ENCODE assay signal across 1 cellular context in the genomic region with DNA sequence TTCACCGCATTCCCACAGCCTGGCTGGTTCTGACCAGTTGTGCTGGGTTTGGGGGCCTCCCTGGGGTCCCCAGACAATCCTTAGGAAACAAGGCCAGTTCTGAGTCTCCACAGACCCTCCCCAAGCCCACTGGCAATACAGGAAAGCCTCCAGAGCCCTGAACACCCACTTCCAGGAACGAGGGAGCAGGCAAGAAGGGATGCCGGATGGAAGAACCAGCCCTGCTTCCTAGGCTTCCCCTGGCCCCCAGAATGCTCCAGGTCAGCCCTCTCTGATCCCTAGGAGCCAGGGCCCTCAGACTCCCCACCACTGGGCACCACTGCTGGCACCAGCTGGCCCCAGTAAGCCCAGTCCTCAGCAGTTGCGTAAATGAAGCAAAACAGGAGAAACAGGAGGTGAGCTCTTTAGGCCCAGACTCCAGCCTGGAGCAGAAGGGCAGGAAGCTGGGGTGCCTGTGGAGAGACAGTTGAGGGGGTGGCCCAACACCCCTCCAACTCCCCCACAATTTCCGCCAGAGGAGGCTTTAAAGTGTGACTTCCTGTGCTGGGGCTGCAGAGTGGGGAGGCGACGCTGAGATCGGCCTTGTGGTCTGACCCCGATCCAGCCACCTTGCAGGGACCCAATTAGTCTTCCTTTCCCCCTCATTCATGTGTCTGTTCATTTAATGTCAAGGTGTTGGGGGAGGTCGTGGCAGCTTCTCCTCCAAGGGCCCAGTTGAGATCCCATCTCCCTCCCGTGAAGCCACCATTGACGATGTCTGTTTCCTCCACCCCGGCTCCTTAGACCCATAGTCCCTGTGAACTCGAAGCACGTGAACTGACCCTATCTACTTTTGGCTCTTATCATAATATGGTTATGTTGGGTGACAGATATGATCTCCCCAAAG.
TF ChIP-seq lines count a peak whose summit lies in the region.

No MANE protein-coding gene starts in this region.

TF ChIP-seq in HepG2, 621 proteins besides CTCF, POLR2A, EP300 and RAD21 (continued from another document and continues in another):
- TF ChIP-seq KLF16 (CRISPR knock-in tag; IDR thresholded peaks at IDR 0.05) (peak in 1 of 2 experiments; percentile 34; a peak in 1 of 4 replicates), ZNF460 (CRISPR knock-in tag; IDR thresholded peaks at IDR 0.05; ENCODE audit: borderline replicate concordance) (no peak), ZNF598 (CRISPR knock-in tag; IDR thresholded peaks at IDR 0.05; ENCODE audit: borderline replicate concordance) (peak; percentile 93; the same call in 1 of the 2 replicates), GABPA (IDR thresholded peaks at IDR 0.05; ENCODE audit: low read depth, low read length) (no peak), GABPA (CRISPR knock-in tag; IDR thresholded peaks at IDR 0.05; ENCODE audit: low read depth) (0 out of 2 replicates have a peak, but pooled peaks have one; percentile 40), ZNF614 (CRISPR knock-in tag; IDR thresholded peaks at IDR 0.05; ENCODE audit: borderline replicate concordance) (no peak), IKZF4 (CRISPR knock-in tag; IDR thresholded peaks at IDR 0.05; ENCODE audit: borderline replicate concordance, low read depth, not compliant biosample characterization) (peak; percentile 47), AGO2 (optimal IDR thresholded peaks at IDR 0.05; ENCODE audit: low read depth, low read length) (peak; percentile 87), ZNF333 (CRISPR knock-in tag; IDR thresholded peaks at IDR 0.05; ENCODE audit: borderline replicate concordance) (no peak), SCMH1 (CRISPR knock-in tag; IDR thresholded peaks at IDR 0.05; ENCODE audit: borderline replicate concordance) (no peak), ZNF570 (CRISPR knock-in tag; IDR thresholded peaks at IDR 0.05; ENCODE audit: borderline replicate concordance) (no peak), FOXA3 (CRISPR knock-in tag; IDR thresholded peaks at IDR 0.05) (0 out of 2 replicates have a peak, but pooled peaks have one; percentile 5), ZNF670 (CRISPR knock-in tag; IDR thresholded peaks at IDR 0.05; ENCODE audit: borderline replicate concordance) (0 out of 2 replicates have a peak, but pooled peaks have one; percentile 21), TSC22D2 (CRISPR knock-in tag; IDR thresholded peaks at IDR 0.05; ENCODE audit: borderline replicate concordance) (no peak), ZNF33B (CRISPR knock-in tag; IDR thresholded peaks at IDR 0.05) (peak; percentile 65; the same call in 1 of the 2 replicates), KAT8 (CRISPR knock-in tag; IDR thresholded peaks at IDR 0.05) (0 out of 2 replicates have a peak, but pooled peaks have one; percentile 14), WIZ (CRISPR knock-in tag; IDR thresholded peaks at IDR 0.05) (0 out of 2 replicates have a peak, but pooled peaks have one; percentile 70), EEA1 (CRISPR knock-in tag; IDR thresholded peaks at IDR 0.05; ENCODE audit: borderline replicate concordance) (peak; percentile 42; the same call in 1 of the 2 replicates), GLI4 (CRISPR knock-in tag; IDR thresholded peaks at IDR 0.05; ENCODE audit: borderline replicate concordance) (peak; percentile 90; the same call in 1 of the 2 replicates), ZNF577 (CRISPR knock-in tag; IDR thresholded peaks at IDR 0.05; ENCODE audit: borderline replicate concordance, low read depth) (no peak), ZFP36 (IDR thresholded peaks at IDR 0.05; ENCODE audit: borderline replicate concordance, low read depth, low read length, partially characterized antibody) (no peak), ZFP90 (CRISPR knock-in tag; IDR thresholded peaks at IDR 0.05; ENCODE audit: borderline replicate concordance) (peak; percentile 28; the same call in 1 of the 2 replicates), TAF1 (CRISPR knock-in tag; IDR thresholded peaks at IDR 0.05) (0 out of 2 replicates have a peak, but pooled peaks have one; percentile 21)
- TF ChIP-seq, protein P1, sequence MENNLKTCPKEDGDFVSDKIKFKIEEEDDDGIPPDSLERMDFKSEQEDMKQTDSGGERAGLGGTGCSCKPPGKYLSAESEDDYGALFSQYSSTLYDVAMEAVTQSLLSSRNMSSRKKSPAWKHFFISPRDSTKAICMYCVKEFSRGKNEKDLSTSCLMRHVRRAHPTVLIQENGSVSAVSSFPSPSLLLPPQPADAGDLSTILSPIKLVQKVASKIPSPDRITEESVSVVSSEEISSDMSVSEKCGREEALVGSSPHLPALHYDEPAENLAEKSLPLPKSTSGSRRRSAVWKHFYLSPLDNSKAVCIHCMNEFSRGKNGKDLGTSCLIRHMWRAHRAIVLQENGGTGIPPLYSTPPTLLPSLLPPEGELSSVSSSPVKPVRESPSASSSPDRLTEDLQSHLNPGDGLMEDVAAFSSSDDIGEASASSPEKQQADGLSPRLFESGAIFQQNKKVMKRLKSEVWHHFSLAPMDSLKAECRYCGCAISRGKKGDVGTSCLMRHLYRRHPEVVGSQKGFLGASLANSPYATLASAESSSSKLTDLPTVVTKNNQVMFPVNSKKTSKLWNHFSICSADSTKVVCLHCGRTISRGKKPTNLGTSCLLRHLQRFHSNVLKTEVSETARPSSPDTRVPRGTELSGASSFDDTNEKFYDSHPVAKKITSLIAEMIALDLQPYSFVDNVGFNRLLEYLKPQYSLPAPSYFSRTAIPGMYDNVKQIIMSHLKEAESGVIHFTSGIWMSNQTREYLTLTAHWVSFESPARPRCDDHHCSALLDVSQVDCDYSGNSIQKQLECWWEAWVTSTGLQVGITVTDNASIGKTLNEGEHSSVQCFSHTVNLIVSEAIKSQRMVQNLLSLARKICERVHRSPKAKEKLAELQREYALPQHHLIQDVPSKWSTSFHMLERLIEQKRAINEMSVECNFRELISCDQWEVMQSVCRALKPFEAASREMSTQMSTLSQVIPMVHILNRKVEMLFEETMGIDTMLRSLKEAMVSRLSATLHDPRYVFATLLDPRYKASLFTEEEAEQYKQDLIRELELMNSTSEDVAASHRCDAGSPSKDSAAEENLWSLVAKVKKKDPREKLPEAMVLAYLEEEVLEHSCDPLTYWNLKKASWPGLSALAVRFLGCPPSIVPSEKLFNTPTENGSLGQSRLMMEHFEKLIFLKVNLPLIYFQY (CRISPR knock-in tag; IDR thresholded peaks at IDR 0.05; ENCODE audit: borderline replicate concordance) = peak; percentile 9; the same call in 1 of the 2 replicates
- TF ChIP-seq, protein P2, sequence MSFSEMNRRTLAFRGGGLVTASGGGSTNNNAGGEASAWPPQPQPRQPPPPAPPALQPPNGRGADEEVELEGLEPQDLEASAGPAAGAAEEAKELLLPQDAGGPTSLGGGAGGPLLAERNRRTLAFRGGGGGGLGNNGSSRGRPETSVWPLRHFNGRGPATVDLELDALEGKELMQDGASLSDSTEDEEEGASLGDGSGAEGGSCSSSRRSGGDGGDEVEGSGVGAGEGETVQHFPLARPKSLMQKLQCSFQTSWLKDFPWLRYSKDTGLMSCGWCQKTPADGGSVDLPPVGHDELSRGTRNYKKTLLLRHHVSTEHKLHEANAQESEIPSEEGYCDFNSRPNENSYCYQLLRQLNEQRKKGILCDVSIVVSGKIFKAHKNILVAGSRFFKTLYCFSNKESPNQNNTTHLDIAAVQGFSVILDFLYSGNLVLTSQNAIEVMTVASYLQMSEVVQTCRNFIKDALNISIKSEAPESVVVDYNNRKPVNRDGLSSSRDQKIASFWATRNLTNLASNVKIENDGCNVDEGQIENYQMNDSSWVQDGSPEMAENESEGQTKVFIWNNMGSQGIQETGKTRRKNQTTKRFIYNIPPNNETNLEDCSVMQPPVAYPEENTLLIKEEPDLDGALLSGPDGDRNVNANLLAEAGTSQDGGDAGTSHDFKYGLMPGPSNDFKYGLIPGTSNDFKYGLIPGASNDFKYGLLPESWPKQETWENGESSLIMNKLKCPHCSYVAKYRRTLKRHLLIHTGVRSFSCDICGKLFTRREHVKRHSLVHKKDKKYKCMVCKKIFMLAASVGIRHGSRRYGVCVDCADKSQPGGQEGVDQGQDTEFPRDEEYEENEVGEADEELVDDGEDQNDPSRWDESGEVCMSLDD (CRISPR knock-in tag; IDR thresholded peaks at IDR 0.05; ENCODE audit: borderline replicate concordance) = 0 out of 2 replicates have a peak, but pooled peaks have one; percentile 25
- TF ChIP-seq, protein P3, sequence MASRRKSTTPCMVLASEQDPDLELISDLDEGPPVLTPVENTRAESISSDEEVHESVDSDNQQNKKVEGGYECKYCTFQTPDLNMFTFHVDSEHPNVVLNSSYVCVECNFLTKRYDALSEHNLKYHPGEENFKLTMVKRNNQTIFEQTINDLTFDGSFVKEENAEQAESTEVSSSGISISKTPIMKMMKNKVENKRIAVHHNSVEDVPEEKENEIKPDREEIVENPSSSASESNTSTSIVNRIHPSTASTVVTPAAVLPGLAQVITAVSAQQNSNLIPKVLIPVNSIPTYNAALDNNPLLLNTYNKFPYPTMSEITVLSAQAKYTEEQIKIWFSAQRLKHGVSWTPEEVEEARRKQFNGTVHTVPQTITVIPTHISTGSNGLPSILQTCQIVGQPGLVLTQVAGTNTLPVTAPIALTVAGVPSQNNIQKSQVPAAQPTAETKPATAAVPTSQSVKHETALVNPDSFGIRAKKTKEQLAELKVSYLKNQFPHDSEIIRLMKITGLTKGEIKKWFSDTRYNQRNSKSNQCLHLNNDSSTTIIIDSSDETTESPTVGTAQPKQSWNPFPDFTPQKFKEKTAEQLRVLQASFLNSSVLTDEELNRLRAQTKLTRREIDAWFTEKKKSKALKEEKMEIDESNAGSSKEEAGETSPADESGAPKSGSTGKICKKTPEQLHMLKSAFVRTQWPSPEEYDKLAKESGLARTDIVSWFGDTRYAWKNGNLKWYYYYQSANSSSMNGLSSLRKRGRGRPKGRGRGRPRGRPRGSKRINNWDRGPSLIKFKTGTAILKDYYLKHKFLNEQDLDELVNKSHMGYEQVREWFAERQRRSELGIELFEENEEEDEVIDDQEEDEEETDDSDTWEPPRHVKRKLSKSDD (CRISPR knock-in tag; IDR thresholded peaks at IDR 0.05; ENCODE audit: low read depth) = 0 out of 2 replicates have a peak, but pooled peaks have one; percentile 4
- TF ChIP-seq, protein P4, sequence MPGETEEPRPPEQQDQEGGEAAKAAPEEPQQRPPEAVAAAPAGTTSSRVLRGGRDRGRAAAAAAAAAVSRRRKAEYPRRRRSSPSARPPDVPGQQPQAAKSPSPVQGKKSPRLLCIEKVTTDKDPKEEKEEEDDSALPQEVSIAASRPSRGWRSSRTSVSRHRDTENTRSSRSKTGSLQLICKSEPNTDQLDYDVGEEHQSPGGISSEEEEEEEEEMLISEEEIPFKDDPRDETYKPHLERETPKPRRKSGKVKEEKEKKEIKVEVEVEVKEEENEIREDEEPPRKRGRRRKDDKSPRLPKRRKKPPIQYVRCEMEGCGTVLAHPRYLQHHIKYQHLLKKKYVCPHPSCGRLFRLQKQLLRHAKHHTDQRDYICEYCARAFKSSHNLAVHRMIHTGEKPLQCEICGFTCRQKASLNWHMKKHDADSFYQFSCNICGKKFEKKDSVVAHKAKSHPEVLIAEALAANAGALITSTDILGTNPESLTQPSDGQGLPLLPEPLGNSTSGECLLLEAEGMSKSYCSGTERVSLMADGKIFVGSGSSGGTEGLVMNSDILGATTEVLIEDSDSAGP (CRISPR knock-in tag; IDR thresholded peaks at IDR 0.05; ENCODE audit: borderline replicate concordance) = peak; percentile 68; the same call in 1 of the 2 replicates
- TF ChIP-seq, protein P5, sequence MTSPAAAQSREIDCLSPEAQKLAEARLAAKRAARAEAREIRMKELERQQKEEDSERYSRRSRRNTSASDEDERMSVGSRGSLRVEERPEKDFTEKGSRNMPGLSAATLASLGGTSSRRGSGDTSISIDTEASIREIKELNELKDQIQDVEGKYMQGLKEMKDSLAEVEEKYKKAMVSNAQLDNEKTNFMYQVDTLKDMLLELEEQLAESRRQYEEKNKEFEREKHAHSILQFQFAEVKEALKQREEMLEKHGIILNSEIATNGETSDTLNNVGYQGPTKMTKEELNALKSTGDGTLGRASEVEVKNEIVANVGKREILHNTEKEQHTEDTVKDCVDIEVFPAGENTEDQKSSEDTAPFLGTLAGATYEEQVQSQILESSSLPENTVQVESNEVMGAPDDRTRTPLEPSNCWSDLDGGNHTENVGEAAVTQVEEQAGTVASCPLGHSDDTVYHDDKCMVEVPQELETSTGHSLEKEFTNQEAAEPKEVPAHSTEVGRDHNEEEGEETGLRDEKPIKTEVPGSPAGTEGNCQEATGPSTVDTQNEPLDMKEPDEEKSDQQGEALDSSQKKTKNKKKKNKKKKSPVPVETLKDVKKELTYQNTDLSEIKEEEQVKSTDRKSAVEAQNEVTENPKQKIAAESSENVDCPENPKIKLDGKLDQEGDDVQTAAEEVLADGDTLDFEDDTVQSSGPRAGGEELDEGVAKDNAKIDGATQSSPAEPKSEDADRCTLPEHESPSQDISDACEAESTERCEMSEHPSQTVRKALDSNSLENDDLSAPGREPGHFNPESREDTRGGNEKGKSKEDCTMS (CRISPR knock-in tag; conservative IDR thresholded peaks at IDR 0.05) = no peak
- TF ChIP-seq, protein P6, sequence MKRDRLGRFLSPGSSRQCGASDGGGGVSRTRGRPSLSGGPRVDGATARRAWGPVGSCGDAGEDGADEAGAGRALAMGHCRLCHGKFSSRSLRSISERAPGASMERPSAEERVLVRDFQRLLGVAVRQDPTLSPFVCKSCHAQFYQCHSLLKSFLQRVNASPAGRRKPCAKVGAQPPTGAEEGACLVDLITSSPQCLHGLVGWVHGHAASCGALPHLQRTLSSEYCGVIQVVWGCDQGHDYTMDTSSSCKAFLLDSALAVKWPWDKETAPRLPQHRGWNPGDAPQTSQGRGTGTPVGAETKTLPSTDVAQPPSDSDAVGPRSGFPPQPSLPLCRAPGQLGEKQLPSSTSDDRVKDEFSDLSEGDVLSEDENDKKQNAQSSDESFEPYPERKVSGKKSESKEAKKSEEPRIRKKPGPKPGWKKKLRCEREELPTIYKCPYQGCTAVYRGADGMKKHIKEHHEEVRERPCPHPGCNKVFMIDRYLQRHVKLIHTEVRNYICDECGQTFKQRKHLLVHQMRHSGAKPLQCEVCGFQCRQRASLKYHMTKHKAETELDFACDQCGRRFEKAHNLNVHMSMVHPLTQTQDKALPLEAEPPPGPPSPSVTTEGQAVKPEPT (CRISPR knock-in tag; IDR thresholded peaks at IDR 0.05; ENCODE audit: low read depth) = peak; percentile 57; the same call in 1 of the 2 replicates
